In the genomic region with DNA sequence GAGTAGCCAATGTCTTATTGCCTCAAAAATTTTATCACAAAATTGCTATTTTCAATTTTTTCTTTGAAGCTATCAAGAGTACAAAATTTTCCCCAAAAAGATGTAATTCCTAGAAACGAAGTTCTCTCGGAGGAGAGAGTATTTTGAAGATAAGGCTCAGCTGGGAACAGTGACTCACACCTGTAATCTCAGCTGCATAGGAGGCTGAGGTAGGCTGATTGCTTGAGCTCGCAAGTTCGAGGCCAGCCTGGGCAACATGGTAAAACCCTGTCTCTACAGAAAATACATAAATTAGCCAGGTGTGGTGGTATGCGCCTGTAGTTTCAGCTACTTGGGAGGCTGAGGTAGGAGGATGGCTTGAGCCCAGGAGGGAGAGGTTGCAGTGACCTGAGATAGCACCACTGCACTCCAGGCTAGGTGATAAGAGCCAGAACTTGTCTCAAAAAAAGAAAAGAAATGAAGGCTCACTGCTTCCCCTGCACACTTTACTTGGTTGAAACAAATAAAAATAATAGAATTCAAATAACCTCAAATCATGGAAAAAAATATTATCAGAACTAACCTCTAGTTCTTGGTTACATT, we compare ENCODE assay signal across 20 cellular contexts.
"Had no signal": no experiment of that assay in that cellular context is flagged by ENCODE, and none has a peak within 500 bp of the region (broad histone marks: within the 10 kb centered on the region; RNA-seq: fewer than 3 reads in every experiment).

No MANE protein-coding gene starts in this region.

- H3K4me3 Mint-ChIP-seq: activated CD4-positive, alpha-beta memory T cell treated with anti-CD3 and anti-CD28 coated beads, Interleukin-2, amount 10 ng/mL, durations not matched to agents 7 days and 5 days; natural killer cell; T-cell had no signal

- FAIRE-seq: astrocyte had no signal

- H3K4me3 ChIP-seq: left ventricle myocardium inferior, psoas muscle, right atrium auricular region, spleen, upper lobe of right lung had no signal

- H3K27me3 Mint-ChIP-seq: activated CD4-positive, alpha-beta memory T cell treated with anti-CD3 and anti-CD28 coated beads, Interleukin-2, amount 10 ng/mL, durations not matched to agents 7 days and 5 days; T-cell had no signal

- DNase-seq: activated CD4-positive, alpha-beta memory T cell treated with anti-CD3 and anti-CD28 coated beads, Interleukin-2, amount 10 ng/mL, durations not matched to agents 7 days and 5 days; activated CD4-positive, alpha-beta T cell treated with anti-CD3 and anti-CD28 coated beads for 48 hours; activated effector memory CD4-positive, alpha-beta T cell treated with anti-CD3 and anti-CD28 coated beads, Interleukin-2, amount 50 U/mL, for 16 hours; activated naive CD4-positive, alpha-beta T cell treated with anti-CD3 and anti-CD28 coated beads, Interleukin-2, amount 50 U/mL, for 16 hours; central memory CD4-positive, alpha-beta T cell; dermis blood vessel endothelial cell; effector CD8-positive, alpha-beta T cell; foreskin melanocyte; hippocampal formation; left ventricle myocardium inferior; midbrain; natural killer cell; psoas muscle; spleen; stimulated activated CD4-positive, alpha-beta T cell treated with anti-CD3 and anti-CD28 coated beads, Interleukin-4, amount 100 ng/mL, for 1 hour; stimulated activated naive CD8-positive, alpha-beta T cell treated with anti-CD3 and anti-CD28 coated beads, Interleukin-15, Interleukin-2, amounts not matched to agents 100 U/mL and 50 U/mL, for 24 hours; T-cell; upper lobe of right lung had no signal

- H3K27ac Mint-ChIP-seq: activated CD4-positive, alpha-beta memory T cell treated with anti-CD3 and anti-CD28 coated beads, Interleukin-2, amount 10 ng/mL, durations not matched to agents 7 days and 5 days; T-cell had no signal

- H3K27me3 ChIP-seq: right atrium auricular region, spleen, upper lobe of right lung had no signal

- ATAC-seq: natural killer cell; stimulated activated naive CD8-positive, alpha-beta T cell treated with anti-CD3 and anti-CD28 coated beads, Interleukin-15, Interleukin-2, amounts not matched to agents 100 U/mL and 50 U/mL, for 24 hours; T-cell; upper lobe of right lung had no signal

- H3K27ac ChIP-seq: left ventricle myocardium inferior, psoas muscle, right atrium auricular region, upper lobe of right lung had no signal

- H3K4me1 ChIP-seq: left ventricle myocardium inferior, right atrium auricular region, upper lobe of right lung had no signal

- H3K9me3 ChIP-seq: right atrium auricular region, upper lobe of right lung had no signal
